ENCODE assay signal across 2 cellular contexts in the genomic region with DNA sequence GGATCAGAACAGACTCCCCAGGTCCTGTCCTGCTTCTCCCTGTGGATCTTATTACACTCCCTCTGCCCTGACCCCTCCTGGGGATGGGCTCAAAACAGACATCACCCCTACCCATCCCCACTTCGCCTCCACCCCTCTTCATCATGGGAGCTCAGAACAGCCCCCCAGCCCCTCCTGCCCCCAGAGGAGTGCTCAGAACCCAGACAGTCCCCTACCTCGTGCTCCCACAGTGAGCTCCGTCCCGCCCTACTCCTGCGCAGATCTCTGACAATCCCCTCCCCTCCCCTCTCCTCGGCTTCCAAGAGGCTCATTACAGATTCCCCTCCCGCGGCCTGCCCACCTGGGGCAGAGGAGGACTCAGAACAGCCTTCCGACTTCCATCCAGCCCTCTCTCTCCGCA.
TF ChIP-seq lines count a peak whose summit lies in the region.

No MANE protein-coding gene starts in this region.

TF ChIP-seq in GM23338, 12 proteins besides CTCF, POLR2A, EP300 and RAD21:
- TF ChIP-seq NANOG (IDR thresholded peaks at IDR 0.05; ENCODE audit: borderline replicate concordance) (no peak), POLR2AphosphoS5 (IDR thresholded peaks at IDR 0.05; ENCODE audit: low read depth) (no peak), CREB1 (CRISPR knock-in tag; IDR thresholded peaks at IDR 0.05; ENCODE audit: low read depth) (no peak), EZH2 (IDR thresholded peaks at IDR 0.05; ENCODE audit: low read depth, unreplicated experiment) (no peak), STAT1 (IDR thresholded peaks at IDR 0.05; ENCODE audit: unreplicated experiment) (no peak)
- TF ChIP-seq, protein P1, sequence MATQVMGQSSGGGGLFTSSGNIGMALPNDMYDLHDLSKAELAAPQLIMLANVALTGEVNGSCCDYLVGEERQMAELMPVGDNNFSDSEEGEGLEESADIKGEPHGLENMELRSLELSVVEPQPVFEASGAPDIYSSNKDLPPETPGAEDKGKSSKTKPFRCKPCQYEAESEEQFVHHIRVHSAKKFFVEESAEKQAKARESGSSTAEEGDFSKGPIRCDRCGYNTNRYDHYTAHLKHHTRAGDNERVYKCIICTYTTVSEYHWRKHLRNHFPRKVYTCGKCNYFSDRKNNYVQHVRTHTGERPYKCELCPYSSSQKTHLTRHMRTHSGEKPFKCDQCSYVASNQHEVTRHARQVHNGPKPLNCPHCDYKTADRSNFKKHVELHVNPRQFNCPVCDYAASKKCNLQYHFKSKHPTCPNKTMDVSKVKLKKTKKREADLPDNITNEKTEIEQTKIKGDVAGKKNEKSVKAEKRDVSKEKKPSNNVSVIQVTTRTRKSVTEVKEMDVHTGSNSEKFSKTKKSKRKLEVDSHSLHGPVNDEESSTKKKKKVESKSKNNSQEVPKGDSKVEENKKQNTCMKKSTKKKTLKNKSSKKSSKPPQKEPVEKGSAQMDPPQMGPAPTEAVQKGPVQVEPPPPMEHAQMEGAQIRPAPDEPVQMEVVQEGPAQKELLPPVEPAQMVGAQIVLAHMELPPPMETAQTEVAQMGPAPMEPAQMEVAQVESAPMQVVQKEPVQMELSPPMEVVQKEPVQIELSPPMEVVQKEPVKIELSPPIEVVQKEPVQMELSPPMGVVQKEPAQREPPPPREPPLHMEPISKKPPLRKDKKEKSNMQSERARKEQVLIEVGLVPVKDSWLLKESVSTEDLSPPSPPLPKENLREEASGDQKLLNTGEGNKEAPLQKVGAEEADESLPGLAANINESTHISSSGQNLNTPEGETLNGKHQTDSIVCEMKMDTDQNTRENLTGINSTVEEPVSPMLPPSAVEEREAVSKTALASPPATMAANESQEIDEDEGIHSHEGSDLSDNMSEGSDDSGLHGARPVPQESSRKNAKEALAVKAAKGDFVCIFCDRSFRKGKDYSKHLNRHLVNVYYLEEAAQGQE (IDR thresholded peaks at IDR 0.05; ENCODE audit: unreplicated experiment) = no peak
- TF ChIP-seq, protein P2, sequence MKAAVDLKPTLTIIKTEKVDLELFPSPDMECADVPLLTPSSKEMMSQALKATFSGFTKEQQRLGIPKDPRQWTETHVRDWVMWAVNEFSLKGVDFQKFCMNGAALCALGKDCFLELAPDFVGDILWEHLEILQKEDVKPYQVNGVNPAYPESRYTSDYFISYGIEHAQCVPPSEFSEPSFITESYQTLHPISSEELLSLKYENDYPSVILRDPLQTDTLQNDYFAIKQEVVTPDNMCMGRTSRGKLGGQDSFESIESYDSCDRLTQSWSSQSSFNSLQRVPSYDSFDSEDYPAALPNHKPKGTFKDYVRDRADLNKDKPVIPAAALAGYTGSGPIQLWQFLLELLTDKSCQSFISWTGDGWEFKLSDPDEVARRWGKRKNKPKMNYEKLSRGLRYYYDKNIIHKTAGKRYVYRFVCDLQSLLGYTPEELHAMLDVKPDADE (IDR thresholded peaks at IDR 0.05) = no peak

TF ChIP-seq in H1, 55 proteins besides CTCF, POLR2A, EP300 and RAD21:
- TF ChIP-seq, protein P3, sequence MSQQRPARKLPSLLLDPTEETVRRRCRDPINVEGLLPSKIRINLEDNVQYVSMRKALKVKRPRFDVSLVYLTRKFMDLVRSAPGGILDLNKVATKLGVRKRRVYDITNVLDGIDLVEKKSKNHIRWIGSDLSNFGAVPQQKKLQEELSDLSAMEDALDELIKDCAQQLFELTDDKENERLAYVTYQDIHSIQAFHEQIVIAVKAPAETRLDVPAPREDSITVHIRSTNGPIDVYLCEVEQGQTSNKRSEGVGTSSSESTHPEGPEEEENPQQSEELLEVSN (IDR thresholded peaks at IDR 0.05) = peak; percentile 44; the same call in 1 of the 2 replicates
- TF ChIP-seq ASH2L (IDR thresholded peaks at IDR 0.05; ENCODE audit: low read length) = peak; percentile 37
- no peak for TF ChIP-seq CEBPB (IDR thresholded peaks at IDR 0.05; ENCODE audit: low read depth, low read length)
TF ChIP-seq in H1: peak in this region for 2.
